18 cellular contexts compared by ENCODE assay signal in the genomic region with DNA sequence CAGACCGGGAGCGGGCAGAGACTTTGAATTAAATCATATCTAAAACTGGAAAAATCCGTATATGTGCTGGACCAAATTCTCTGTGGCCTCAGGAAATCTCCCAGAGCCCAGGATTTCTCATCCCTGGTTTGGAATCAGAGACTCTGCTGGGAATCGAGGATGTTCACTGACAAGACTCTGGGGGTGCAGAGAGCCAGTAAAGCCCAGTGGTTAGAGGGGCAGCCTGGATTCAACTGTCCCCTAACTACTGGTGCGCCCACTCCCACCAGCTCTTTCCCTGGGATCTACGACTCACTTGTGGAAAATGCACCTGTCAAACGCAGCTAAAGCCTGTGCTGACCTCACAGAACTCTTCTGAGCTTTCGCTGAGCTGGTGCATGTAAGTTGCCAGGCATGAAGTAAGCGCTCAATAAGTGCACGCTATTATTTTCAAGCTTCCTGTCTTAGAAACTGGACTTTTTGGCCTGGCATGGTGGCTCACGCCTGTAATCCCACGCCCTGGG. TPM values are rescaled to one million over a fixed set of nuclear protein-coding genes. Genes with fewer than 3 reads are reported as not detected.
DNase-seq lines count a peak whose midpoint lies in the region; ATAC-seq, FAIRE-seq and TF ChIP-seq lines count a peak whose summit lies in the region.
"Had no signal": no experiment of that assay in that cellular context is flagged by ENCODE, and none has a peak within 500 bp of the region (broad histone marks: within the 10 kb centered on the region; RNA-seq: fewer than 3 reads in every experiment).

No MANE protein-coding gene starts in this region.

- CTCF ChIA-PET in H1 (lab: Charles Lee; ENCODE audit: partially characterized antibody), result interaction anchor here (0.6 to 3.5 kb wide), 8 partner anchors 8 to 1134 kb away, joined by 3 to 18 read pairs (median 4); partner anchors contain the start of genes SH2D3C and TOR2A

- 43% methylated on average over 12 of the region's 12 CpGs; no CpG with 5 or more reads in 1 of the 2 experiments for WGBS in H1 (ENCODE audit: extremely low coverage in 1 of 2, insufficient coverage in 1 of 2, insufficient read length in 1 of 2, insufficient replicate concordance in 2 of 2, low coverage in 1 of 2, low lambda C conversion rate in 2 of 2, missing lambda C conversion rate in 1 of 2), 2 experiments
- WGBS in mesendoderm (ENCODE audit: extremely low coverage, insufficient coverage, low lambda C conversion rate), result no CpG with 5 or more reads among the region's 12 CpGs

- H3K27ac ChIP-seq in right atrium auricular region (peak overlapping the region; percentile 1 to 56), H1 (ENCODE audit: low read depth, low read length) (no peak overlapping the region), mesendoderm (ENCODE audit: low read depth, low read length) (no peak overlapping the region), uterus (peak overlapping the region; percentile 31 to 35)

- no peak overlapping the region for H2BK12ac ChIP-seq in H1 (ENCODE audit: low read depth, low read length)

- H3K79me2 ChIP-seq in H1 (ENCODE audit: control insufficient read depth in 1 of 2, insufficient read depth in 2 of 2, low read length in 2 of 2) (no peaks in the 10 kb centered on the region), mesendoderm (ENCODE audit: control insufficient read depth, insufficient read depth, low read length) (no peaks in the 10 kb centered on the region)

- H2AK5ac ChIP-seq in H1 (ENCODE audit: low read depth, low read length), result no peak overlapping the region
- no peak overlapping the region for H2AK5ac ChIP-seq in mesendoderm (ENCODE audit: low read length)

- peaks cover 5 to 21% of the 10 kb centered on the region in 2 experiments for H4K20me1 ChIP-seq in H1 (replicated peaks in 1 of 2; ENCODE audit: control insufficient read depth in 1 of 2, insufficient read depth in 2 of 2, low read length in 2 of 2)

- H2BK120ac ChIP-seq in H1 (replicated peaks; ENCODE audit: low read depth, low read length), result no peak overlapping the region
- no peak overlapping the region for H2BK120ac ChIP-seq in mesendoderm (ENCODE audit: low read depth, low read length)

- intact Hi-C loops in left cardiac atrium (cut with DNase I), result no loop called here
- intact Hi-C loops in uterus (cut with DNase I; ENCODE audit: low total_unique reads), result no loop called here

- no peak for ATAC-seq in left cardiac atrium
- no peak for ATAC-seq in HG03565 (IDR thresholded peaks at IDR 0.05; ENCODE audit: unreplicated experiment)

- H3K4me3 ChIP-seq in right atrium auricular region (peak overlapping the region in 1 of 2 donors; percentile 39), H1 (ENCODE audit: extremely low read depth in 1 of 4, insufficient read depth in 2 of 4, low read depth in 3 of 4, low read length in 4 of 4) (peak overlapping the region; percentile 28 to 96 (median 48)), mesendoderm (ENCODE audit: low read length) (no peak overlapping the region), uterus (no peak overlapping the region)

- FAIRE-seq in H1 (lab: Jason Lieb, UNC), result no peak
- FAIRE-seq: colon had no signal

- H3K23ac ChIP-seq in H1 (ENCODE audit: insufficient read length), result no peak overlapping the region
- no peak overlapping the region for H3K23ac ChIP-seq in mesendoderm (ENCODE audit: low read length)

- peak overlapping the region; percentile 80 to 83 for H3K4me2 ChIP-seq in H1 (ENCODE audit: insufficient read depth in 1 of 2, low read depth in 2 of 2, low read length in 2 of 2)
- H3K4me2 ChIP-seq in mesendoderm (ENCODE audit: low read length), result peak overlapping the region; percentile 31

- H2BK5ac ChIP-seq in H1 (ENCODE audit: low read depth, low read length), result no peak overlapping the region
- H2BK5ac ChIP-seq in mesendoderm (ENCODE audit: low read length), result no peak overlapping the region

- no peak overlapping the region for H2AFZ ChIP-seq in H1 (ENCODE audit: low read length)

- no peaks in the 10 kb centered on the region for H3K9me3 ChIP-seq in right atrium auricular region
- no peaks in the 10 kb centered on the region for H3K9me3 ChIP-seq in H1 (ENCODE audit: insufficient read depth in 2 of 2, low read depth in 1 of 2, low read length in 1 of 2)
- no peaks in the 10 kb centered on the region for H3K9me3 ChIP-seq in uterus
- H3K9me3 ChIP-seq: stomach had no signal

- peaks cover 13% of the 10 kb centered on the region; the same call in 1 of the 2 replicates for H3K23me2 ChIP-seq in H1 (ENCODE audit: low read depth, low read length)

- H3K9ac ChIP-seq in H1 (replicated peaks in 1 of 4; ENCODE audit: extremely low read depth in 1 of 4, low read depth in 3 of 4, low read length in 3 of 4), result no peak overlapping the region; a peak in 1 of 7 replicates
- no peak overlapping the region for H3K9ac ChIP-seq in mesendoderm (ENCODE audit: low read length)

- H4K5ac ChIP-seq in H1 (ENCODE audit: insufficient read length, low read depth, low read length) (no peak overlapping the region), mesendoderm (ENCODE audit: low read length) (no peak overlapping the region)

- H4K8ac ChIP-seq in H1 (ENCODE audit: extremely low read depth, insufficient read depth, low read length) (no peak overlapping the region), mesendoderm (ENCODE audit: low read depth, low read length) (no peak overlapping the region)

- TF ChIP-seq CTCF in right atrium auricular region (IDR thresholded peaks at IDR 0.05) (no peak), H1 (IDR thresholded peaks at IDR 0.05; ENCODE audit: control extremely low read depth in 1 of 3, insufficient read depth in 1 of 3, low read depth in 1 of 3, low read length in 3 of 3) (no peak), uterus (IDR thresholded peaks at IDR 0.05) (no peak)

- no peak for TF ChIP-seq RAD21 in H1 (IDR thresholded peaks at IDR 0.05 in 1 of 2, conservative IDR thresholded peaks at IDR 0.05 in 1 of 2; ENCODE audit: low read depth in 2 of 2, low read length in 2 of 2)

- no peak overlapping the region for H4K91ac ChIP-seq in H1 (replicated peaks; ENCODE audit: insufficient read length, low read length)

- peaks cover 0 to 26% of the 10 kb centered on the region in 2 donors for H3K4me1 ChIP-seq in right atrium auricular region
- H3K4me1 ChIP-seq in H1 (replicated peaks in 1 of 4; ENCODE audit: control insufficient read depth in 3 of 4, insufficient read depth in 4 of 4, low read length in 3 of 4), result peaks cover 0 to 4% (median 1%) of the 10 kb centered on the region in 4 experiments; a peak in 4 of 7 replicates
- no peaks in the 10 kb centered on the region for H3K4me1 ChIP-seq in mesendoderm (ENCODE audit: control insufficient read depth, low read depth, low read length)
- H3K4me1 ChIP-seq in uterus, result peaks cover 0 to 9% of the 10 kb centered on the region in 2 donors

- H2BK20ac ChIP-seq in H1 (ENCODE audit: low read length), result no peak overlapping the region

- H3K79me1 ChIP-seq in H1 (ENCODE audit: low read depth, low read length), result no peaks in the 10 kb centered on the region
- no peaks in the 10 kb centered on the region for H3K79me1 ChIP-seq in mesendoderm (ENCODE audit: low read length)

- TF ChIP-seq POLR2A in H1 (IDR thresholded peaks at IDR 0.05; ENCODE audit: control extremely low read depth in 1 of 2, low read depth in 2 of 2, low read length in 2 of 2) (no peak), uterus (IDR thresholded peaks at IDR 0.05) (no peak)

- H3K27me3 ChIP-seq in right atrium auricular region, result peaks cover 2 to 10% of the 10 kb centered on the region in 2 donors
- peaks cover 0 to 16% (median 8%) of the 10 kb centered on the region in 4 experiments; a peak in 6 of 7 replicates for H3K27me3 ChIP-seq in H1 (replicated peaks in 1 of 4; ENCODE audit: control insufficient read depth in 3 of 4, extremely low read depth in 1 of 4, insufficient read depth in 3 of 4, low read length in 3 of 4)
- peaks cover 3% of the 10 kb centered on the region for H3K27me3 ChIP-seq in mesendoderm (ENCODE audit: insufficient read depth, low read length, poor library complexity)
- peaks cover 0 to 8% of the 10 kb centered on the region in 2 donors for H3K27me3 ChIP-seq in uterus

- H3K4ac ChIP-seq in H1 (replicated peaks; ENCODE audit: insufficient read length, low read depth, low read length), result no peak overlapping the region
- H3K4ac ChIP-seq in mesendoderm (ENCODE audit: low read depth, low read length), result no peak overlapping the region

- no peak overlapping the region for H2BK15ac ChIP-seq in H1 (ENCODE audit: low read length)
- no peak overlapping the region for H2BK15ac ChIP-seq in mesendoderm (replicated peaks; ENCODE audit: low read depth)

- POLR2A ChIA-PET in H1 (lab: Charles Lee; ENCODE audit: partially characterized antibody), result interaction anchor here (0.6 to 1.8 kb wide), 6 partner anchors 9 to 119 kb away, joined by 3 to 5 read pairs (median 3); no protein-coding TSS in a partner anchor

- no peak overlapping the region for H3K14ac ChIP-seq in H1 (ENCODE audit: insufficient read length)

- H3K56ac ChIP-seq in H1 (replicated peaks; ENCODE audit: insufficient read length, low read depth, low read length), result no peak overlapping the region
- no peak overlapping the region for H3K56ac ChIP-seq in mesendoderm (ENCODE audit: low read length)

- no peak for TF ChIP-seq EP300 in H1 (IDR thresholded peaks at IDR 0.05; ENCODE audit: borderline replicate concordance in 1 of 2, low read depth in 2 of 2, low read length in 2 of 2)

- DNase-seq in right atrium auricular region (ENCODE audit: low spot score) (no peak), left cardiac atrium (no peak), H1 (ENCODE audit: low read depth in 1 of 2, low spot score in 2 of 2) (no peak), mesendoderm (no peak), uterus (no peak), UCSD-AML1 (lab: John Stamatoyannopoulos, UW; ENCODE audit: unreplicated experiment) (no peak), NCI-H1092 (lab: John Stamatoyannopoulos, UW) (no peak)
- DNase-seq: activated CD4-positive, alpha-beta T cell treated with anti-CD3 and anti-CD28 coated beads for 1 hour; activated effector memory CD4-positive, alpha-beta T cell treated with Interleukin-2 at 50 U/mL for 16 hours; CD4-positive, alpha-beta memory T cell; DND-41; erythroblast; SHP77 treated with DMSO at 0.1 percent for 48 hours; stomach; T-helper 2 cell had no signal

- H3K18ac ChIP-seq in H1 (ENCODE audit: extremely low read depth, low read length) (no peak overlapping the region), mesendoderm (ENCODE audit: low read length) (no peak overlapping the region)

- H3K36me3 ChIP-seq in right atrium auricular region (no peaks in the 10 kb centered on the region), H1 (ENCODE audit: control insufficient read depth in 2 of 4, insufficient read depth in 4 of 4, low read length in 3 of 4) (no peaks in the 10 kb centered on the region), mesendoderm (ENCODE audit: control insufficient read depth, insufficient read depth, low read length) (no peaks in the 10 kb centered on the region), uterus (no peaks in the 10 kb centered on the region)

RNA-seq across cellular contexts. Expression of gene TOR2A, which starts 20.5 kb away (rescaled TPM):
- total RNA-seq in right atrium auricular region, result 1 to 10 TPM; 3.9 to 7.0 TPM
- total RNA-seq in left cardiac atrium, result 1 to 10 TPM; 5.1 TPM
- 18.4 and 18.7 TPM in 2 replicates for total RNA-seq in H1 (2021; fragmentation: NEBNext Ultra II Directional; extraction: Animal tissue kit (Norgen Biotek cat#: 25700))
- polyA plus RNA-seq in H1 (2011; rRNA removed), result 24.9 and 34.2 TPM in 2 replicates
- polyA plus RNA-seq in H1 (2011; cell fraction: cytosol; rRNA removed), result 18.8 TPM
- polyA plus RNA-seq in H1 (2011; cell fraction: nucleus; rRNA removed), result 24.8 TPM
- 10.1 to 23.2 TPM (median 21.4 TPM) in 4 replicates for polyA plus RNA-seq in H1 (2012, experiment 1 of 2)
- polyA plus RNA-seq in H1 (2012, experiment 2 of 2), result 18.1 TPM
- polyA plus RNA-seq in H1 (2013, experiment 1 of 2), result 18.7 TPM
- polyA plus RNA-seq in H1 (2013, experiment 2 of 2), result 21.8 TPM
- polyA minus RNA-seq in H1 (2011; rRNA and poly(A)+ RNA removed), result 4.3 and 4.4 TPM in 2 replicates
- 11.2 TPM for polyA minus RNA-seq in H1 (2011; cell fraction: cytosol; rRNA and poly(A)+ RNA removed)
- polyA minus RNA-seq in H1 (2011; cell fraction: nucleus; rRNA and poly(A)+ RNA removed), result 9.3 TPM
- 11.5 TPM for polyA plus RNA-seq in mesendoderm (2013, experiment 1 of 2)
- polyA plus RNA-seq in mesendoderm (2013, experiment 2 of 2), result 12.2 TPM
- total RNA-seq in uterus, result 10 to 100 TPM in 2 of 4 donors, 1 to 10 TPM in 2; 2.0 to 73.8 (median 7.0) TPM

RNA-seq across cellular contexts. Expression of gene SH2D3C, which starts 22.9 kb away (rescaled TPM):
- 10 to 100 TPM; 11.5 to 16.5 TPM for total RNA-seq in right atrium auricular region
- 10 to 100 TPM; 18.4 to 21.5 TPM for total RNA-seq in left cardiac atrium
- total RNA-seq in H1 (2021; fragmentation: NEBNext Ultra II Directional; extraction: Animal tissue kit (Norgen Biotek cat#: 25700)), result 6.4 and 7.3 TPM in 2 replicates
- 8.1 and 12.3 TPM in 2 replicates for polyA plus RNA-seq in H1 (2011; rRNA removed)
- polyA plus RNA-seq in H1 (2011; cell fraction: cytosol; rRNA removed), result 4.1 TPM
- 7.2 TPM for polyA plus RNA-seq in H1 (2011; cell fraction: nucleus; rRNA removed)
- 3.5 to 7.1 TPM (median 5.6 TPM) in 4 replicates for polyA plus RNA-seq in H1 (2012, experiment 1 of 2)
- 5.4 TPM for polyA plus RNA-seq in H1 (2012, experiment 2 of 2)
- 2.8 TPM for polyA plus RNA-seq in H1 (2013, experiment 1 of 2)
- polyA plus RNA-seq in H1 (2013, experiment 2 of 2), result 2.7 TPM
- polyA minus RNA-seq in H1 (2011; rRNA and poly(A)+ RNA removed), result 4.2 and 4.4 TPM in 2 replicates
- 3.4 TPM for polyA minus RNA-seq in H1 (2011; cell fraction: cytosol; rRNA and poly(A)+ RNA removed)
- polyA minus RNA-seq in H1 (2011; cell fraction: nucleus; rRNA and poly(A)+ RNA removed), result 9.1 TPM
- 2.0 TPM for polyA plus RNA-seq in mesendoderm (2013, experiment 1 of 2)
- polyA plus RNA-seq in mesendoderm (2013, experiment 2 of 2), result 2.3 TPM
- 10 to 100 TPM in 3 of 4 donors, 1 to 10 TPM in 1; 3.6 to 38.1 (median 19.8) TPM for total RNA-seq in uterus
- total RNA-seq: LHCN-M2 had no signal

RNA-seq across cellular contexts. Expression of gene CDK9, which starts 30.2 kb away (rescaled TPM):
- total RNA-seq in right atrium auricular region (10 to 100 TPM; 37.2 to 53.3 TPM), left cardiac atrium (10 to 100 TPM; 58.3 to 64.2 TPM), uterus (100 to 1,000 TPM in 1 of 4 donors, 10 to 100 TPM in 3; 30.0 to 175 (median 77.4) TPM)
- 86.3 and 87.5 TPM in 2 replicates for total RNA-seq in H1 (2021; fragmentation: NEBNext Ultra II Directional; extraction: Animal tissue kit (Norgen Biotek cat#: 25700))
- 69.1 and 94.0 TPM in 2 replicates for polyA plus RNA-seq in H1 (2011; rRNA removed)
- polyA plus RNA-seq in H1 (2011; cell fraction: cytosol; rRNA removed), result 79.0 TPM
- polyA plus RNA-seq in H1 (2011; cell fraction: nucleus; rRNA removed), result 126 TPM
- polyA plus RNA-seq in H1 (2012, experiment 1 of 2), result 55.7 to 89.9 TPM (median 79.6 TPM) in 4 replicates
- 70.2 TPM for polyA plus RNA-seq in H1 (2012, experiment 2 of 2)
- polyA plus RNA-seq in H1 (2013, experiment 1 of 2), result 42.8 TPM
- 41.6 TPM for polyA plus RNA-seq in H1 (2013, experiment 2 of 2)
- polyA minus RNA-seq in H1 (2011; rRNA and poly(A)+ RNA removed), result 75.4 and 85.6 TPM in 2 replicates
- 42.9 TPM for polyA minus RNA-seq in H1 (2011; cell fraction: cytosol; rRNA and poly(A)+ RNA removed)
- 73.9 TPM for polyA minus RNA-seq in H1 (2011; cell fraction: nucleus; rRNA and poly(A)+ RNA removed)
- 50.9 TPM for polyA plus RNA-seq in mesendoderm (2013, experiment 1 of 2)
- 48.8 TPM for polyA plus RNA-seq in mesendoderm (2013, experiment 2 of 2)

RNA-seq across cellular contexts. Expression of gene TTC16, which starts 39.7 kb away (rescaled TPM):
- total RNA-seq in right atrium auricular region, result under 1 TPM; 0.11 to 0.16 TPM
- under 1 TPM; 0.05 to 0.09 TPM for total RNA-seq in left cardiac atrium
- not detected in 2 replicates for total RNA-seq in H1 (2021; fragmentation: NEBNext Ultra II Directional; extraction: Animal tissue kit (Norgen Biotek cat#: 25700))
- polyA plus RNA-seq in H1 (2011; rRNA removed), result 0.03 TPM in 2 replicates
- 0.03 TPM for polyA plus RNA-seq in H1 (2011; cell fraction: cytosol; rRNA removed)
- polyA plus RNA-seq in H1 (2011; cell fraction: nucleus; rRNA removed), result 0.11 TPM
- 0.08 TPM in 2 of 4 replicates, not detected in the others for polyA plus RNA-seq in H1 (2012, experiment 1 of 2)
- not detected for polyA plus RNA-seq in H1 (2012, experiment 2 of 2)
- 0.02 TPM for polyA plus RNA-seq in H1 (2013, experiment 1 of 2)
- polyA plus RNA-seq in H1 (2013, experiment 2 of 2), result 0.02 TPM
- polyA minus RNA-seq in H1 (2011; rRNA and poly(A)+ RNA removed), result 0.06 TPM in 1 of 2 replicates, not detected in the other
- polyA minus RNA-seq in H1 (2011; cell fraction: cytosol; rRNA and poly(A)+ RNA removed), result not detected
- polyA minus RNA-seq in H1 (2011; cell fraction: nucleus; rRNA and poly(A)+ RNA removed), result not detected
- polyA plus RNA-seq in mesendoderm (2013, experiment 1 of 2), result 0.01 TPM
- polyA plus RNA-seq in mesendoderm (2013, experiment 2 of 2), result not detected
- 10 to 100 TPM in 1 of 4 donors, under 1 TPM in 2, not detected in 1; 0.48 to 12.6 (median 0.67) TPM for total RNA-seq in uterus
- total RNA-seq: LHCN-M2, stomach had no signal

RNA-seq across cellular contexts. Expression of gene PTRH1, which starts 40.1 kb away (rescaled TPM):
- total RNA-seq in right atrium auricular region (10 to 100 TPM; 16.5 to 16.7 TPM), left cardiac atrium (10 to 100 TPM; 12.3 to 14.3 TPM), uterus (10 to 100 TPM in 2 of 4 donors, 1 to 10 TPM in 2; 3.8 to 18.4 (median 10.4) TPM)
- 11.1 and 11.2 TPM in 2 replicates for total RNA-seq in H1 (2021; fragmentation: NEBNext Ultra II Directional; extraction: Animal tissue kit (Norgen Biotek cat#: 25700))
- 19.8 and 26.4 TPM in 2 replicates for polyA plus RNA-seq in H1 (2011; rRNA removed)
- 19.3 TPM for polyA plus RNA-seq in H1 (2011; cell fraction: cytosol; rRNA removed)
- 15.4 TPM for polyA plus RNA-seq in H1 (2011; cell fraction: nucleus; rRNA removed)
- polyA plus RNA-seq in H1 (2012, experiment 1 of 2), result 4.3 to 12.8 TPM (median 10.2 TPM) in 4 replicates
- 9.6 TPM for polyA plus RNA-seq in H1 (2012, experiment 2 of 2)
- polyA plus RNA-seq in H1 (2013, experiment 1 of 2), result 5.9 TPM
- polyA plus RNA-seq in H1 (2013, experiment 2 of 2), result 6.8 TPM
- polyA minus RNA-seq in H1 (2011; rRNA and poly(A)+ RNA removed), result 1.8 and 3.4 TPM in 2 replicates
- 7.9 TPM for polyA minus RNA-seq in H1 (2011; cell fraction: cytosol; rRNA and poly(A)+ RNA removed)
- polyA minus RNA-seq in H1 (2011; cell fraction: nucleus; rRNA and poly(A)+ RNA removed), result 8.3 TPM
- 6.1 TPM for polyA plus RNA-seq in mesendoderm (2013, experiment 1 of 2)
- 6.9 TPM for polyA plus RNA-seq in mesendoderm (2013, experiment 2 of 2)

Comparison
In these comparisons a context has a peak if more than half of its experiments do, and no peak if none do; other contexts are left out.
1. H3K27ac ChIP-seq: peak in right atrium auricular region (2 of 2) and uterus (2 of 2); none in H1 (single experiment) and mesendoderm (single experiment).
2. H3K4me3 ChIP-seq: peak in H1 (4 of 4); none in mesendoderm (single experiment) and uterus (0 of 2).